In the genomic region with DNA sequence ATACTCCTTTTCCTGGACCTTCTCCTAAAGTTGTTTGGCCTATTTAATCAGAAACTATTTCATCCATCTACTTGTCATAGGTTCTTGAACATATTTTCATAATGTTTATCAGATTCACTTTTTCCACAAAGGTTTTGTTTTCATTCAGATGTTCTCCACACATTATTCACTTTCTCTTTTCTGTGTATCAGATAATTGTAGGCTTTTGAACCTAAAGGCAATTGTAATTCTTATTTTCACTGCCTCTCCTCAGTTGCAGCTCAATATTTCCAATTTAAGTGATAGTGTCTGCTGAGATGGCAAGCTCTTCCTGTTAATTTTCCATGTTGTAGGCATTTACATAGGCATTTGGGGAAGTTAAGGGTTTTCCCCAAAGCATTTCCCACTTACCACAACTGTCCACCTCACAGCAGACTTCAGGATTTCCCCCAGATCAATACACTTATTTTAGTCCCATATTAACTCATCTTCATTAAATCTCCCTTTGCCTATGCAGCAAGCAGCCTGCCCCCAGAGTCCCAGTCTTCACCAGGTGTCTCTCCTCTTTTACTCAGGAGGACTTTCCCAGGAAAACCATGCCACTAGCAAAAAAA, we compare ENCODE assay signal across 19 cellular contexts. TPM values are rescaled to one million over a fixed set of nuclear protein-coding genes. Genes with fewer than 3 reads are reported as not detected.
DNase-seq lines count a peak whose midpoint lies in the region; ATAC-seq and FAIRE-seq lines count a peak whose summit lies in the region.
"Had no signal": no experiment of that assay in that cellular context is flagged by ENCODE, and none has a peak within 500 bp of the region (broad histone marks: within the 10 kb centered on the region; RNA-seq: fewer than 3 reads in every experiment).

No MANE protein-coding gene starts in this region.

- peak; percentile 37 to 50 for ATAC-seq in activated T-cell treated with anti-CD3 and anti-CD28 coated beads, Interleukin-2, amount 50 U/mL, for 4 hours
- ATAC-seq in stimulated activated memory B cell treated with anti-CD40 and anti-IgM and Interleukin-4, amounts not matched to agents 10 μg/mL and 1 μg/mL and 100 μg/mL, for 72 hours = peak; percentile 40

- H3K9me3 Mint-ChIP-seq in activated T-cell treated with anti-CD3 and anti-CD28 coated beads, Interleukin-2, amount 50 U/mL, for 4 hours = peaks cover 3% of the 10 kb centered on the region
- H3K9me3 Mint-ChIP-seq in activated T-helper 2 cell treated with anti-CD3 and anti-CD28 coated beads, Interferon-gamma antibody, Interleukin-2, Interleukin-4, amounts not matched to agents 10 μg/mL and 5 μg/mL and 100 μg/mL, durations not matched to agents 14 hours and 24 hours and 36 hours = no peaks in the 10 kb centered on the region
- H3K9me3 Mint-ChIP-seq in stimulated activated memory B cell treated with anti-CD40 and anti-IgM and Interleukin-4, amounts not matched to agents 10 μg/mL and 1 μg/mL and 100 μg/mL, for 72 hours = no peaks in the 10 kb centered on the region
- H3K9me3 Mint-ChIP-seq: CD4-positive, CD25-positive, alpha-beta regulatory T cell had no signal

- peak; percentile 83 for FAIRE-seq in GM19239 (lab: Jason Lieb, UNC)
- FAIRE-seq: G401.6 had no signal

- peaks cover 29% of the 10 kb centered on the region for H3K4me1 Mint-ChIP-seq in activated T-cell treated with anti-CD3 and anti-CD28 coated beads, Interleukin-2, amount 50 U/mL, for 4 hours (ENCODE audit: low read depth)
- H3K4me1 Mint-ChIP-seq in activated T-helper 2 cell treated with anti-CD3 and anti-CD28 coated beads, Interferon-gamma antibody, Interleukin-2, Interleukin-4, amounts not matched to agents 10 μg/mL and 5 μg/mL and 100 μg/mL, durations not matched to agents 14 hours and 24 hours and 36 hours (ENCODE audit: low read depth) = peaks cover 40% of the 10 kb centered on the region
- peaks cover 27% of the 10 kb centered on the region for H3K4me1 Mint-ChIP-seq in stimulated activated memory B cell treated with anti-CD40 and anti-IgM and Interleukin-4, amounts not matched to agents 10 μg/mL and 1 μg/mL and 100 μg/mL, for 72 hours

- intact Hi-C loops in activated T-helper 2 cell treated with anti-CD3 and anti-CD28 coated beads, Interferon-gamma antibody, Interleukin-2, Interleukin-4, amounts not matched to agents 10 μg/mL and 5 μg/mL and 100 μg/mL, durations not matched to agents 14 hours and 24 hours and 36 hours (cut with micrococcal nuclease) = loop anchor here (1.0 to 2.0 kb wide), 3 partner anchors 13 to 25 kb away; no protein-coding TSS in a partner anchor

- no peaks in the 10 kb centered on the region for H3K27me3 Mint-ChIP-seq in activated T-cell treated with anti-CD3 and anti-CD28 coated beads, Interleukin-2, amount 50 U/mL, for 4 hours (ENCODE audit: low read depth)
- H3K27me3 Mint-ChIP-seq in activated T-helper 2 cell treated with anti-CD3 and anti-CD28 coated beads, Interferon-gamma antibody, Interleukin-2, Interleukin-4, amounts not matched to agents 10 μg/mL and 5 μg/mL and 100 μg/mL, durations not matched to agents 14 hours and 24 hours and 36 hours (ENCODE audit: low read depth) = peaks cover 5% of the 10 kb centered on the region
- no peaks in the 10 kb centered on the region for H3K27me3 Mint-ChIP-seq in stimulated activated memory B cell treated with anti-CD40 and anti-IgM and Interleukin-4, amounts not matched to agents 10 μg/mL and 1 μg/mL and 100 μg/mL, for 72 hours
- H3K27me3 Mint-ChIP-seq: CD4-positive, CD25-positive, alpha-beta regulatory T cell had no signal

- no peaks in the 10 kb centered on the region for H3K36me3 Mint-ChIP-seq in activated T-cell treated with anti-CD3 and anti-CD28 coated beads, Interleukin-2, amount 50 U/mL, for 4 hours (ENCODE audit: insufficient read depth)
- H3K36me3 Mint-ChIP-seq in activated T-helper 2 cell treated with anti-CD3 and anti-CD28 coated beads, Interferon-gamma antibody, Interleukin-2, Interleukin-4, amounts not matched to agents 10 μg/mL and 5 μg/mL and 100 μg/mL, durations not matched to agents 14 hours and 24 hours and 36 hours (ENCODE audit: low read depth) = no peaks in the 10 kb centered on the region
- H3K36me3 Mint-ChIP-seq in stimulated activated memory B cell treated with anti-CD40 and anti-IgM and Interleukin-4, amounts not matched to agents 10 μg/mL and 1 μg/mL and 100 μg/mL, for 72 hours = no peaks in the 10 kb centered on the region
- H3K36me3 Mint-ChIP-seq: CD4-positive, CD25-positive, alpha-beta regulatory T cell had no signal

- peak overlapping the region; percentile 22 for H3K4me3 Mint-ChIP-seq in activated T-cell treated with anti-CD3 and anti-CD28 coated beads, Interleukin-2, amount 50 U/mL, for 4 hours
- no peak overlapping the region for H3K4me3 Mint-ChIP-seq in activated T-helper 2 cell treated with anti-CD3 and anti-CD28 coated beads, Interferon-gamma antibody, Interleukin-2, Interleukin-4, amounts not matched to agents 10 μg/mL and 5 μg/mL and 100 μg/mL, durations not matched to agents 14 hours and 24 hours and 36 hours (ENCODE audit: low read depth)
- peak overlapping the region; percentile 38 for H3K4me3 Mint-ChIP-seq in stimulated activated memory B cell treated with anti-CD40 and anti-IgM and Interleukin-4, amounts not matched to agents 10 μg/mL and 1 μg/mL and 100 μg/mL, for 72 hours
- H3K4me3 Mint-ChIP-seq: CD4-positive, CD25-positive, alpha-beta regulatory T cell had no signal

- DNase-seq in activated T-cell treated with anti-CD3 and anti-CD28 coated beads, Interleukin-2, amount 50 U/mL, for 4 hours = no peak
- no peak for DNase-seq in activated T-cell treated with anti-CD3 and anti-CD28 coated beads for 4 hours
- no peak for DNase-seq in GM19239 (ENCODE audit: insufficient read length, low spot score)
- DNase-seq in activated T-helper 2 cell treated with anti-CD3 and anti-CD28 coated beads, Interferon-gamma antibody, Interleukin-2, Interleukin-4, amounts not matched to agents 10 μg/mL and 5 μg/mL and 100 μg/mL, durations not matched to agents 14 hours and 24 hours and 36 hours (ENCODE audit: low spot score) = no peak
- DNase-seq in COLO829 (ENCODE audit: low spot score) = no peak
- DNase-seq in NCI-H82 treated with DMSO at 0.1 percent for 48 hours (lab: John Stamatoyannopoulos, UW; ENCODE audit: unreplicated experiment) = no peak
- no peak for DNase-seq in SKM-1 (lab: John Stamatoyannopoulos, UW; ENCODE audit: unreplicated experiment)
- DNase-seq: AML-193; Calu3; CD4-positive, CD25-positive, alpha-beta regulatory T cell; DMS79 treated with DMSO at 0.1 percent for 48 hours; H7; Karpas-422; MM.1S; NCI-H1105; NCI-H187; NCI-H69 had no signal

- H3K27ac Mint-ChIP-seq in activated T-helper 2 cell treated with anti-CD3 and anti-CD28 coated beads, Interferon-gamma antibody, Interleukin-2, Interleukin-4, amounts not matched to agents 10 μg/mL and 5 μg/mL and 100 μg/mL, durations not matched to agents 14 hours and 24 hours and 36 hours = peak overlapping the region; percentile 16
- H3K27ac Mint-ChIP-seq in stimulated activated memory B cell treated with anti-CD40 and anti-IgM and Interleukin-4, amounts not matched to agents 10 μg/mL and 1 μg/mL and 100 μg/mL, for 72 hours = peak overlapping the region; percentile 86

RNA-seq across cellular contexts. Expression of gene IKZF1, which starts 12.3 kb away (rescaled TPM):
- 100 to 1,000 TPM; 168 to 229 (median 228) TPM for total RNA-seq in activated T-cell treated with anti-CD3 and anti-CD28 coated beads, Interleukin-2, amount 50 U/mL, for 4 hours
- 360 and 371 TPM in 2 replicates for total RNA-seq in activated T-helper 2 cell treated with anti-CD3 and anti-CD28 coated beads, Interferon-gamma antibody, Interleukin-2, Interleukin-4, amounts not matched to agents 10 μg/mL and 5 μg/mL and 100 μg/mL, durations not matched to agents 14 hours and 24 hours and 36 hours
